ENCODE assay signal across 1 cellular context in the genomic region with DNA sequence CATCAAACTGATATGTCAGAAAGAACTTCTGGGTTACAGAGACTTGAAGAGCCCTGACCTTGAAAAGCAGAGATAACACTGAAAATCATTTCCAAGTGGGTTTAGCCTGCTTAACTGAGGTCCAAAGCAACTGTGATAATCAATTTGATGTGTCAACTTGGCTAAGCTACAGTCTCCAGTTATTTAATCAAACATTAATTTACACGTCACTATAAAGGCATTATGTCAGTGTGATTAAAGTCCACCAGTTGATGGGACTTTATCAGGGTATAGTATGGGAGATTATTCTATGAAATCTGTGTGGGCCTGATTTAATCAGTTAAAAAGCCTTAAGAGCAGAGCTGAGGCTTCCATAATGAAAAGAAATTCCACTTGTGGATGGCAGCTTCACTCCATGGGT.
TF ChIP-seq lines count a peak whose summit lies in the region.

No MANE protein-coding gene starts in this region.

TF ChIP-seq in HepG2, 621 proteins besides CTCF, POLR2A, EP300 and RAD21 (continued from another document):
- TF ChIP-seq, protein P1, sequence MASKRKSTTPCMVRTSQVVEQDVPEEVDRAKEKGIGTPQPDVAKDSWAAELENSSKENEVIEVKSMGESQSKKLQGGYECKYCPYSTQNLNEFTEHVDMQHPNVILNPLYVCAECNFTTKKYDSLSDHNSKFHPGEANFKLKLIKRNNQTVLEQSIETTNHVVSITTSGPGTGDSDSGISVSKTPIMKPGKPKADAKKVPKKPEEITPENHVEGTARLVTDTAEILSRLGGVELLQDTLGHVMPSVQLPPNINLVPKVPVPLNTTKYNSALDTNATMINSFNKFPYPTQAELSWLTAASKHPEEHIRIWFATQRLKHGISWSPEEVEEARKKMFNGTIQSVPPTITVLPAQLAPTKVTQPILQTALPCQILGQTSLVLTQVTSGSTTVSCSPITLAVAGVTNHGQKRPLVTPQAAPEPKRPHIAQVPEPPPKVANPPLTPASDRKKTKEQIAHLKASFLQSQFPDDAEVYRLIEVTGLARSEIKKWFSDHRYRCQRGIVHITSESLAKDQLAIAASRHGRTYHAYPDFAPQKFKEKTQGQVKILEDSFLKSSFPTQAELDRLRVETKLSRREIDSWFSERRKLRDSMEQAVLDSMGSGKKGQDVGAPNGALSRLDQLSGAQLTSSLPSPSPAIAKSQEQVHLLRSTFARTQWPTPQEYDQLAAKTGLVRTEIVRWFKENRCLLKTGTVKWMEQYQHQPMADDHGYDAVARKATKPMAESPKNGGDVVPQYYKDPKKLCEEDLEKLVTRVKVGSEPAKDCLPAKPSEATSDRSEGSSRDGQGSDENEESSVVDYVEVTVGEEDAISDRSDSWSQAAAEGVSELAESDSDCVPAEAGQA (IDR thresholded peaks at IDR 0.05; ENCODE audit: low read depth), result no peak
- TF ChIP-seq, protein P1 (CRISPR knock-in tag; IDR thresholded peaks at IDR 0.05; ENCODE audit: borderline replicate concordance), result no peak
- TF ChIP-seq CREB1 (IDR thresholded peaks at IDR 0.05), result no peak
- TF ChIP-seq CREB1 (CRISPR knock-in tag; IDR thresholded peaks at IDR 0.05), result no peak
- no peak for TF ChIP-seq ZNF264 (CRISPR knock-in tag; IDR thresholded peaks at IDR 0.05)
- no peak for TF ChIP-seq MTA1 (CRISPR knock-in tag; IDR thresholded peaks at IDR 0.05; ENCODE audit: borderline replicate concordance)
- TF ChIP-seq, protein P2, sequence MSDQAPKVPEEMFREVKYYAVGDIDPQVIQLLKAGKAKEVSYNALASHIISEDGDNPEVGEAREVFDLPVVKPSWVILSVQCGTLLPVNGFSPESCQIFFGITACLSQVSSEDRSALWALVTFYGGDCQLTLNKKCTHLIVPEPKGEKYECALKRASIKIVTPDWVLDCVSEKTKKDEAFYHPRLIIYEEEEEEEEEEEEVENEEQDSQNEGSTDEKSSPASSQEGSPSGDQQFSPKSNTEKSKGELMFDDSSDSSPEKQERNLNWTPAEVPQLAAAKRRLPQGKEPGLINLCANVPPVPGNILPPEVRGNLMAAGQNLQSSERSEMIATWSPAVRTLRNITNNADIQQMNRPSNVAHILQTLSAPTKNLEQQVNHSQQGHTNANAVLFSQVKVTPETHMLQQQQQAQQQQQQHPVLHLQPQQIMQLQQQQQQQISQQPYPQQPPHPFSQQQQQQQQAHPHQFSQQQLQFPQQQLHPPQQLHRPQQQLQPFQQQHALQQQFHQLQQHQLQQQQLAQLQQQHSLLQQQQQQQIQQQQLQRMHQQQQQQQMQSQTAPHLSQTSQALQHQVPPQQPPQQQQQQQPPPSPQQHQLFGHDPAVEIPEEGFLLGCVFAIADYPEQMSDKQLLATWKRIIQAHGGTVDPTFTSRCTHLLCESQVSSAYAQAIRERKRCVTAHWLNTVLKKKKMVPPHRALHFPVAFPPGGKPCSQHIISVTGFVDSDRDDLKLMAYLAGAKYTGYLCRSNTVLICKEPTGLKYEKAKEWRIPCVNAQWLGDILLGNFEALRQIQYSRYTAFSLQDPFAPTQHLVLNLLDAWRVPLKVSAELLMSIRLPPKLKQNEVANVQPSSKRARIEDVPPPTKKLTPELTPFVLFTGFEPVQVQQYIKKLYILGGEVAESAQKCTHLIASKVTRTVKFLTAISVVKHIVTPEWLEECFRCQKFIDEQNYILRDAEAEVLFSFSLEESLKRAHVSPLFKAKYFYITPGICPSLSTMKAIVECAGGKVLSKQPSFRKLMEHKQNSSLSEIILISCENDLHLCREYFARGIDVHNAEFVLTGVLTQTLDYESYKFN (CRISPR knock-in tag; conservative IDR thresholded peaks at IDR 0.05), result no peak
- no peak for TF ChIP-seq ZNF557 (CRISPR knock-in tag; IDR thresholded peaks at IDR 0.05)
- TF ChIP-seq, protein P3, sequence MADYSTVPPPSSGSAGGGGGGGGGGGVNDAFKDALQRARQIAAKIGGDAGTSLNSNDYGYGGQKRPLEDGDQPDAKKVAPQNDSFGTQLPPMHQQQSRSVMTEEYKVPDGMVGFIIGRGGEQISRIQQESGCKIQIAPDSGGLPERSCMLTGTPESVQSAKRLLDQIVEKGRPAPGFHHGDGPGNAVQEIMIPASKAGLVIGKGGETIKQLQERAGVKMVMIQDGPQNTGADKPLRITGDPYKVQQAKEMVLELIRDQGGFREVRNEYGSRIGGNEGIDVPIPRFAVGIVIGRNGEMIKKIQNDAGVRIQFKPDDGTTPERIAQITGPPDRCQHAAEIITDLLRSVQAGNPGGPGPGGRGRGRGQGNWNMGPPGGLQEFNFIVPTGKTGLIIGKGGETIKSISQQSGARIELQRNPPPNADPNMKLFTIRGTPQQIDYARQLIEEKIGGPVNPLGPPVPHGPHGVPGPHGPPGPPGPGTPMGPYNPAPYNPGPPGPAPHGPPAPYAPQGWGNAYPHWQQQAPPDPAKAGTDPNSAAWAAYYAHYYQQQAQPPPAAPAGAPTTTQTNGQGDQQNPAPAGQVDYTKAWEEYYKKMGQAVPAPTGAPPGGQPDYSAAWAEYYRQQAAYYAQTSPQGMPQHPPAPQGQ (CRISPR knock-in tag; IDR thresholded peaks at IDR 0.05; ENCODE audit: borderline replicate concordance), result no peak
- no peak for TF ChIP-seq ZNF343 (CRISPR knock-in tag; IDR thresholded peaks at IDR 0.05)
- no peak for TF ChIP-seq SP1 (IDR thresholded peaks at IDR 0.05)
- no peak for TF ChIP-seq SP1 (CRISPR knock-in tag; IDR thresholded peaks at IDR 0.05)
- TF ChIP-seq ZNF10 (CRISPR knock-in tag; IDR thresholded peaks at IDR 0.05; ENCODE audit: borderline replicate concordance, low read depth), result no peak
